11 cellular contexts compared by ENCODE assay signal in genomic region chr17:50057521-50057991, GRCh38. TPM values are rescaled to one million over a fixed set of nuclear protein-coding genes. Genes with fewer than 3 reads are reported as not detected.
DNase-seq lines count a peak whose midpoint lies in the region; ATAC-seq, FAIRE-seq and TF ChIP-seq lines count a peak whose summit lies in the region.
"Had no signal": no experiment of that assay in that cellular context is flagged by ENCODE, and none has a peak within 500 bp of the region (broad histone marks: within the 10 kb centered on the region; RNA-seq: fewer than 3 reads in every experiment).

No MANE protein-coding gene starts in this region.

- TF ChIP-seq CTCF in BJ (IDR thresholded peaks at IDR 0.05; ENCODE audit: insufficient read depth, low read depth, low read length) (no peak), OCI-LY3 (IDR thresholded peaks at IDR 0.05; ENCODE audit: low read depth, low read length) (no peak), neural progenitor cell (IDR thresholded peaks at IDR 0.05) (no peak)

- H3K4me3 Mint-ChIP-seq in neural progenitor cell = peak overlapping the region; percentile 87

- H3K9me3 Mint-ChIP-seq in neural progenitor cell = no peaks in the 10 kb centered on the region

- H3K27ac ChIP-seq in OCI-LY3 (ENCODE audit: low read length) = no peak overlapping the region
- H3K27ac ChIP-seq in epithelial cell of prostate = peak overlapping the region; percentile 100
- no peak overlapping the region for H3K27ac ChIP-seq in neural progenitor cell

- peaks cover 3% of the 10 kb centered on the region; the same call in 1 of the 2 replicates for H3K36me3 ChIP-seq in BJ (ENCODE audit: control insufficient read depth, insufficient read depth, low read length)
- no peaks in the 10 kb centered on the region for H3K36me3 ChIP-seq in OCI-LY3 (replicated peaks; ENCODE audit: low read depth, low read length)
- no peaks in the 10 kb centered on the region for H3K36me3 ChIP-seq in neural progenitor cell

- no peaks in the 10 kb centered on the region for H4K20me1 ChIP-seq in OCI-LY3 (ENCODE audit: insufficient read depth, low read length)
- H4K20me1 ChIP-seq in neural progenitor cell (ENCODE audit: low read depth) = peaks cover 4% of the 10 kb centered on the region

- H3K4me3 ChIP-seq in BJ (ENCODE audit: low read depth, low read length) = peak overlapping the region; percentile 84
- H3K4me3 ChIP-seq in OCI-LY3 (ENCODE audit: low read length) = peak overlapping the region; percentile 91; the same call in 1 of the 2 replicates
- H3K4me3 ChIP-seq in neural progenitor cell = no peak overlapping the region

- H3K27ac Mint-ChIP-seq in neural progenitor cell = no peak overlapping the region

- H3K4me2 ChIP-seq in OCI-LY3 (ENCODE audit: low read length) (peak overlapping the region; percentile 94; the same call in 1 of the 2 replicates), neural progenitor cell (no peak overlapping the region)

- H3K9ac ChIP-seq in OCI-LY3 (ENCODE audit: low read length) = no peak overlapping the region
- no peak overlapping the region for H3K9ac ChIP-seq in neural progenitor cell

- CTCF ChIA-PET in BJ (lab: Yijun Ruan, JAX) = interaction anchor here (0.6 to 7.2 kb wide), 12 partner anchors 10 to 177 kb away, joined by 3 to 46 read pairs (median 5); partner anchors contain the start of gene PDK2

- POLR2A ChIA-PET in BJ (lab: Charles Lee) = no interaction called here

- peaks cover 26% of the 10 kb centered on the region for H3K4me1 Mint-ChIP-seq in neural progenitor cell

- no peaks in the 10 kb centered on the region for H3K36me3 Mint-ChIP-seq in neural progenitor cell

- no peak for FAIRE-seq in HTR-8/SVneo (lab: Jason Lieb, UNC)

- H3K9me3 ChIP-seq in OCI-LY3 (ENCODE audit: insufficient read depth, low read length) = no peaks in the 10 kb centered on the region
- H3K9me3 ChIP-seq in neural progenitor cell (ENCODE audit: low read depth) = no peaks in the 10 kb centered on the region

- H3K79me2 ChIP-seq in OCI-LY3 (ENCODE audit: low read length) = no peaks in the 10 kb centered on the region
- no peaks in the 10 kb centered on the region for H3K79me2 ChIP-seq in neural progenitor cell (ENCODE audit: low read depth)

- no peak for DNase-seq in BJ (ENCODE audit: low read depth)
- no peak for DNase-seq in epithelial cell of prostate (ENCODE audit: low read depth, low spot score)
- no peak for DNase-seq in neural progenitor cell (ENCODE audit: low spot score)
- DNase-seq in HTR-8/SVneo (ENCODE audit: insufficient read length, low spot score) = no peak
- DNase-seq in SW480 (ENCODE audit: low spot score) = no peak
- DNase-seq: GF-D8; stimulated activated naive CD4-positive, alpha-beta T cell had no signal

- peaks cover 26% of the 10 kb centered on the region for H3K27me3 Mint-ChIP-seq in neural progenitor cell (ENCODE audit: insufficient read depth, low read depth)

- H3K27me3 ChIP-seq in BJ (ENCODE audit: control insufficient read depth, insufficient read depth, low read length) (no peaks in the 10 kb centered on the region), OCI-LY3 (ENCODE audit: low read depth, low read length) (peaks cover 5% of the 10 kb centered on the region; the same call in 1 of the 2 replicates), neural progenitor cell (peaks cover 50% of the 10 kb centered on the region)

- no peak overlapping the region for H2AFZ ChIP-seq in OCI-LY3 (ENCODE audit: low read depth, low read length)
- no peak overlapping the region for H2AFZ ChIP-seq in neural progenitor cell (replicated peaks)

- ATAC-seq in HG02678 (IDR thresholded peaks at IDR 0.05; ENCODE audit: unreplicated experiment) (no peak), GM19328 (IDR thresholded peaks at IDR 0.05; ENCODE audit: unreplicated experiment) (no peak)
- ATAC-seq: left lobe of liver had no signal

- peaks cover 30% of the 10 kb centered on the region for H3F3A ChIP-seq in neural progenitor cell (ENCODE audit: low read depth)

- peaks cover 15% of the 10 kb centered on the region for H3K4me1 ChIP-seq in OCI-LY3 (ENCODE audit: low read length)
- peaks cover 9% of the 10 kb centered on the region for H3K4me1 ChIP-seq in neural progenitor cell

RNA-seq across cellular contexts. Expression of gene ITGA3, which starts 1.6 kb away (rescaled TPM):
- 71.9 and 184 TPM in 2 replicates for polyA plus RNA-seq in BJ (2011; rRNA removed)
- 179 and 204 TPM in 2 replicates for polyA minus RNA-seq in BJ (2011; rRNA and poly(A)+ RNA removed)
- 7.7 and 11.9 TPM in 2 replicates for total RNA-seq in neural progenitor cell (ENCODE audit: low replicate concordance)

RNA-seq across cellular contexts. Expression of gene PDK2, which starts 37.6 kb away (rescaled TPM):
- 79.3 and 155 TPM in 2 replicates for polyA plus RNA-seq in BJ (2011; rRNA removed)
- polyA minus RNA-seq in BJ (2011; rRNA and poly(A)+ RNA removed) = 76.2 and 119 TPM in 2 replicates
- 12.6 and 17.3 TPM in 2 replicates for total RNA-seq in neural progenitor cell (ENCODE audit: low replicate concordance)
